In the genomic region with DNA sequence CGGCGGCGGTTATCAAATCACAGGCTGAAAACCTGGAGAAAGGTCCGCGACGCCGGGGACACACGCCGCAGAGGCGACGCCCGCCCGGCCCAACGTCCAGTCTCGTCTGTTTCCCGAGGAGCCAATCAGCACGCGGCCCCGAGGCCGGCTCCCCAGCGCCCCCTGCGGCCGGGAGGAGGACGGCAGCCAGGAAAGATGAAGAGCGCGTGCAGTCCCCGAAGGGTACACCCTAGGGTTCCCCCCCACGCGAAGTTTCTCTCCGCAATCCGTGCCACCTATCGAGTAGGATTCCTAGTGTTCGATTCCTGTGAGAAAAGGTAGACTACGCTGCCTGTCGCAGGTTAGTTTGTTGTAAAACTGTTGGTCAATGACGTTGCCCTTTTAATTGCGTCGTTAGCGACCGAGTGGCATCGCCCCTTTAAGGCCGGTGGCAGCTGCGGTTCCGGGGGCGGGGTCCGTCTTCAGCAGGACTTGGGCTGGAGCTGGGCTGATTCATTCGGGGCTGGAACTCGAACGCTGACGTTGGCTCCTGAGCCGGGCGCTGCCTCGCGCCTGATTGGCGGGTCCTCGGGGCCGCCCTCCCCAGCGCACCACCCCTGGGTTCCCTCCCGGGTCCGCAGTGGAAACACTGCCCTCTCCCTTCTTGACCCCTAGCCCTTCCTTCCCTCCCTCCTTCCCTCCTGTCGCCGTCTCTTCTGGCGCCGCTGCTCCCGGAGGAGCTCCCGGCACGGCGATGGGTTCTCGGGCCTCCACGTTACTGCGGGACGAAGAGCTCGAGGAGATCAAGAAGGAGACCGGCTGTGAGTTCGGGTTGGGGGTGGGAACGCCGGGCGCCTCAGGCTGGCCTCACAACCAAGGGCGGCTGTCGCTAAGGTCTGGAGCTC, we compare ENCODE assay signal across 1 cellular context.
TF ChIP-seq lines count a peak whose summit lies in the region.

TSS of gene CHP1 (plus strand) at position 619 of the 884 bp plus-strand sequence. CDS start at position 734, 115 bp downstream.
A gene with protein sequence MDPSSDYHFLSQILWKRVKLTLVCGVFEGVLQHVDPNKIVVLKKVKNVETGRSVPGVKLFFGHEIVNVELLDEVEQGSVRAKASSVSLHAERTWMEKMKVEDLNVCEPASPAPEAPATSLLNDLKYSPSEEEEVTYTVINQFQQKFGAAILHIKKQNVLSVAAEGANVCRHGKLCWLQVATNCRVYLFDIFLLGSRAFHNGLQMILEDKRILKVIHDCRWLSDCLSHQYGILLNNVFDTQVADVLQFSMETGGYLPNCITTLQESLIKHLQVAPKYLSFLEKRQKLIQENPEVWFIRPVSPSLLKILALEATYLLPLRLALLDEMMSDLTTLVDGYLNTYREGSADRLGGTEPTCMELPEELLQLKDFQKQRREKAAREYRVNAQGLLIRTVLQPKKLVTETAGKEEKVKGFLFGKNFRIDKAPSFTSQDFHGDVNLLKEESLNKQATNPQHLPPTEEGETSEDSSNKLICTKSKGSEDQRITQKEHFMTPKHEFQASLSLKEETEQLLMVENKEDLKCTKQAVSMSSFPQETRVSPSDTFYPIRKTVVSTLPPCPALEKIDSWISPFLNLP (minus strand): TSS at position 108 of the 884 bp plus-strand sequence. CDS start 4,182 bp downstream, outside the sequence.

TF ChIP-seq in HEK293, 187 proteins besides CTCF, POLR2A, EP300 and RAD21 (continued from another document and continues in another):
- TF ChIP-seq, protein P1, sequence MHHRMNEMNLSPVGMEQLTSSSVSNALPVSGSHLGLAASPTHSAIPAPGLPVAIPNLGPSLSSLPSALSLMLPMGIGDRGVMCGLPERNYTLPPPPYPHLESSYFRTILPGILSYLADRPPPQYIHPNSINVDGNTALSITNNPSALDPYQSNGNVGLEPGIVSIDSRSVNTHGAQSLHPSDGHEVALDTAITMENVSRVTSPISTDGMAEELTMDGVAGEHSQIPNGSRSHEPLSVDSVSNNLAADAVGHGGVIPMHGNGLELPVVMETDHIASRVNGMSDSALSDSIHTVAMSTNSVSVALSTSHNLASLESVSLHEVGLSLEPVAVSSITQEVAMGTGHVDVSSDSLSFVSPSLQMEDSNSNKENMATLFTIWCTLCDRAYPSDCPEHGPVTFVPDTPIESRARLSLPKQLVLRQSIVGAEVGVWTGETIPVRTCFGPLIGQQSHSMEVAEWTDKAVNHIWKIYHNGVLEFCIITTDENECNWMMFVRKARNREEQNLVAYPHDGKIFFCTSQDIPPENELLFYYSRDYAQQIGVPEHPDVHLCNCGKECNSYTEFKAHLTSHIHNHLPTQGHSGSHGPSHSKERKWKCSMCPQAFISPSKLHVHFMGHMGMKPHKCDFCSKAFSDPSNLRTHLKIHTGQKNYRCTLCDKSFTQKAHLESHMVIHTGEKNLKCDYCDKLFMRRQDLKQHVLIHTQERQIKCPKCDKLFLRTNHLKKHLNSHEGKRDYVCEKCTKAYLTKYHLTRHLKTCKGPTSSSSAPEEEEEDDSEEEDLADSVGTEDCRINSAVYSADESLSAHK (tag by site-specific recombination; IDR thresholded peaks at IDR 0.05), result 0 out of 2 replicates have a peak, but pooled peaks have one; percentile 43
- TF ChIP-seq ZNF211 (tag by site-specific recombination; IDR thresholded peaks at IDR 0.05; ENCODE audit: low read depth) (no peak), ZNF174 (tag by site-specific recombination; IDR thresholded peaks at IDR 0.05) (no peak), ZNF133 (tag by site-specific recombination; IDR thresholded peaks at IDR 0.05) (no peak), ZBTB21 (tag by site-specific recombination; IDR thresholded peaks at IDR 0.05) (peak; percentile 81), ZNF555 (tag by site-specific recombination; conservative IDR thresholded peaks at IDR 0.05) (no peak), INSM2 (tag by site-specific recombination; IDR thresholded peaks at IDR 0.05) (peak; percentile 93), KLF1 (tag by site-specific recombination; IDR thresholded peaks at IDR 0.05) (peak; percentile 90), ZNF350 (tag by site-specific recombination; IDR thresholded peaks at IDR 0.05) (no peak), ZNF707 (tag by site-specific recombination; IDR thresholded peaks at IDR 0.05) (no peak), OVOL3 (tag by site-specific recombination; IDR thresholded peaks at IDR 0.05) (peak; percentile 81), ZNF10 (tag by site-specific recombination; IDR thresholded peaks at IDR 0.05) (peak; percentile 41; the same call in 1 of the 2 replicates), ZNF624 (tag by site-specific recombination; IDR thresholded peaks at IDR 0.05) (no peak), PATZ1 (tag by site-specific recombination; IDR thresholded peaks at IDR 0.05) (peak; percentile 96), ZBTB1 (tag by site-specific recombination; IDR thresholded peaks at IDR 0.05) (no peak), ZNF335 (tag by site-specific recombination; conservative IDR thresholded peaks at IDR 0.05) (peak; percentile 94), ZNF280D (tag by site-specific recombination; IDR thresholded peaks at IDR 0.05) (no peak), SCRT2 (tag by site-specific recombination; IDR thresholded peaks at IDR 0.05) (no peak; the same call in 1 of the 2 replicates), ZNF626 (tag by site-specific recombination; IDR thresholded peaks at IDR 0.05) (no peak), SETDB1 (IDR thresholded peaks at IDR 0.05; ENCODE audit: insufficient read length, low read length) (peak; percentile 92), ZNF140 (tag by site-specific recombination; IDR thresholded peaks at IDR 0.05) (no peak), ZSCAN16 (tag by site-specific recombination; IDR thresholded peaks at IDR 0.05) (no peak), ZNF366 (tag by site-specific recombination; conservative IDR thresholded peaks at IDR 0.05) (peak; percentile 70), ZNF629 (tag by site-specific recombination; IDR thresholded peaks at IDR 0.05) (peak; percentile 83), GFI1B (tag by site-specific recombination; IDR thresholded peaks at IDR 0.05) (no peak), HOXD13 (CRISPR knock-in tag; IDR thresholded peaks at IDR 0.05; ENCODE audit: borderline replicate concordance) (no peak), ZNF670 (tag by site-specific recombination; IDR thresholded peaks at IDR 0.05; ENCODE audit: low read depth) (no peak), ZNF391 (tag by site-specific recombination; IDR thresholded peaks at IDR 0.05; ENCODE audit: borderline replicate concordance, low read depth) (peak; percentile 39; the same call in 1 of the 2 replicates), ZNF660 (tag by site-specific recombination; IDR thresholded peaks at IDR 0.05) (peak; percentile 25), ZNF837 (tag by site-specific recombination; IDR thresholded peaks at IDR 0.05) (no peak), ZNF394 (tag by site-specific recombination; IDR thresholded peaks at IDR 0.05; ENCODE audit: borderline replicate concordance) (peak; percentile 87; the same call in 1 of the 2 replicates), ZBTB49 (tag by site-specific recombination; IDR thresholded peaks at IDR 0.05; ENCODE audit: low read depth) (no peak), ZNF416 (tag by site-specific recombination; IDR thresholded peaks at IDR 0.05) (no peak), GLI2 (tag by site-specific recombination; IDR thresholded peaks at IDR 0.05; ENCODE audit: borderline replicate concordance, low read depth) (no peak), ZNF513 (tag by site-specific recombination; IDR thresholded peaks at IDR 0.05) (no peak), ZNF311 (tag by site-specific recombination; IDR thresholded peaks at IDR 0.05; ENCODE audit: borderline replicate concordance) (no peak), ZSCAN23 (tag by site-specific recombination; IDR thresholded peaks at IDR 0.05) (no peak)
- TF ChIP-seq, protein P2, sequence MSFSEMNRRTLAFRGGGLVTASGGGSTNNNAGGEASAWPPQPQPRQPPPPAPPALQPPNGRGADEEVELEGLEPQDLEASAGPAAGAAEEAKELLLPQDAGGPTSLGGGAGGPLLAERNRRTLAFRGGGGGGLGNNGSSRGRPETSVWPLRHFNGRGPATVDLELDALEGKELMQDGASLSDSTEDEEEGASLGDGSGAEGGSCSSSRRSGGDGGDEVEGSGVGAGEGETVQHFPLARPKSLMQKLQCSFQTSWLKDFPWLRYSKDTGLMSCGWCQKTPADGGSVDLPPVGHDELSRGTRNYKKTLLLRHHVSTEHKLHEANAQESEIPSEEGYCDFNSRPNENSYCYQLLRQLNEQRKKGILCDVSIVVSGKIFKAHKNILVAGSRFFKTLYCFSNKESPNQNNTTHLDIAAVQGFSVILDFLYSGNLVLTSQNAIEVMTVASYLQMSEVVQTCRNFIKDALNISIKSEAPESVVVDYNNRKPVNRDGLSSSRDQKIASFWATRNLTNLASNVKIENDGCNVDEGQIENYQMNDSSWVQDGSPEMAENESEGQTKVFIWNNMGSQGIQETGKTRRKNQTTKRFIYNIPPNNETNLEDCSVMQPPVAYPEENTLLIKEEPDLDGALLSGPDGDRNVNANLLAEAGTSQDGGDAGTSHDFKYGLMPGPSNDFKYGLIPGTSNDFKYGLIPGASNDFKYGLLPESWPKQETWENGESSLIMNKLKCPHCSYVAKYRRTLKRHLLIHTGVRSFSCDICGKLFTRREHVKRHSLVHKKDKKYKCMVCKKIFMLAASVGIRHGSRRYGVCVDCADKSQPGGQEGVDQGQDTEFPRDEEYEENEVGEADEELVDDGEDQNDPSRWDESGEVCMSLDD (tag by site-specific recombination; IDR thresholded peaks at IDR 0.05), result no peak
